Comparison of ENCODE assay signal across 8 cellular contexts in genomic region chr2:232502901-232503791, GRCh38. TPM values are rescaled to one million over a fixed set of nuclear protein-coding genes. Genes with fewer than 3 reads are reported as not detected.
DNase-seq lines count a peak whose midpoint lies in the region; ATAC-seq, FAIRE-seq and TF ChIP-seq lines count a peak whose summit lies in the region.

No MANE protein-coding gene starts in this region.

- no peak overlapping the region for H3K4me3 Mint-ChIP-seq in activated naive CD8-positive, alpha-beta T cell treated with anti-CD3 and anti-CD28 coated beads, Interleukin-2, amount 10 ng/mL, durations not matched to agents 7 days and 5 days

- peaks cover 4% of the 10 kb centered on the region for H3K4me1 Mint-ChIP-seq in activated naive CD8-positive, alpha-beta T cell treated with anti-CD3 and anti-CD28 coated beads, Interleukin-2, amount 10 ng/mL, durations not matched to agents 7 days and 5 days

- no peak for FAIRE-seq in GM12891 (lab: Jason Lieb, UNC)

- H3K9me3 ChIP-seq in A673 (ENCODE audit: low read depth, low read length, poor library complexity, severe bottlenecking) = no peaks in the 10 kb centered on the region
- no peaks in the 10 kb centered on the region for H3K9me3 ChIP-seq in right atrium auricular region

- H3K4me3 ChIP-seq in A673 (ENCODE audit: low read depth, low read length, poor library complexity, severe bottlenecking) = peak overlapping the region; percentile 48
- peak overlapping the region; percentile 53 to 59 for H3K4me3 ChIP-seq in right atrium auricular region

- DNase-seq in A673 (ENCODE audit: low spot score) (peak; percentile 37), NCI-H69 (lab: John Stamatoyannopoulos, UW) (peak; percentile 82), right atrium auricular region (ENCODE audit: low spot score) (no peak), sciatic nerve (ENCODE audit: low spot score) (no peak), GM12891 (ENCODE audit: insufficient read length, low spot score) (no peak), Kasumi-1 (lab: John Stamatoyannopoulos, UW) (no peak)
- peak; percentile 55 for DNase-seq in activated naive CD8-positive, alpha-beta T cell treated with anti-CD3 and anti-CD28 coated beads, Interleukin-2, amount 10 ng/mL, durations not matched to agents 7 days and 5 days

- TF ChIP-seq POLR2A in GM12891 (IDR thresholded peaks at IDR 0.05; ENCODE audit: low read depth, low read length) = no peak

- CTCF ChIA-PET in A673 (lab: Charles Lee) = no interaction called here

- intact Hi-C loops in A673 (cut with micrococcal nuclease; ENCODE audit: unreplicated experiment) = no loop called here
- intact Hi-C loops in sciatic nerve (cut with DNase I) = no loop called here

- no peaks in the 10 kb centered on the region for H3K36me3 ChIP-seq in A673 (ENCODE audit: insufficient read depth, low read length, poor library complexity, severe bottlenecking)
- no peaks in the 10 kb centered on the region for H3K36me3 ChIP-seq in right atrium auricular region

- no TSS peak for BruUV-seq in A673 (replicated peaks; lab: Mats Ljungman, UMichigan)

- peaks cover 8% of the 10 kb centered on the region for H3K4me1 ChIP-seq in A673 (ENCODE audit: insufficient read depth, low read length, poor library complexity, severe bottlenecking)
- H3K4me1 ChIP-seq in right atrium auricular region = peaks cover 0 to 23% of the 10 kb centered on the region in 2 donors

- H3K36me3 Mint-ChIP-seq in activated naive CD8-positive, alpha-beta T cell treated with anti-CD3 and anti-CD28 coated beads, Interleukin-2, amount 10 ng/mL, durations not matched to agents 7 days and 5 days = no peaks in the 10 kb centered on the region

- no peak overlapping the region for H3K27ac Mint-ChIP-seq in activated naive CD8-positive, alpha-beta T cell treated with anti-CD3 and anti-CD28 coated beads, Interleukin-2, amount 10 ng/mL, durations not matched to agents 7 days and 5 days

- H3K9me3 Mint-ChIP-seq in activated naive CD8-positive, alpha-beta T cell treated with anti-CD3 and anti-CD28 coated beads, Interleukin-2, amount 10 ng/mL, durations not matched to agents 7 days and 5 days = no peaks in the 10 kb centered on the region

- peaks cover 36% of the 10 kb centered on the region for H3K27me3 Mint-ChIP-seq in activated naive CD8-positive, alpha-beta T cell treated with anti-CD3 and anti-CD28 coated beads, Interleukin-2, amount 10 ng/mL, durations not matched to agents 7 days and 5 days

- ATAC-seq in activated naive CD8-positive, alpha-beta T cell treated with anti-CD3 and anti-CD28 coated beads, Interleukin-2, amount 10 ng/mL, durations not matched to agents 7 days and 5 days (ENCODE audit: low read depth) = peak; percentile 49
- ATAC-seq in sciatic nerve = peak; percentile 50
- no peak for ATAC-seq in HG03280 (IDR thresholded peaks at IDR 0.05; ENCODE audit: unreplicated experiment)

- H3K27me3 ChIP-seq in A673 (replicated peaks; ENCODE audit: insufficient read depth, low read depth, low read length, poor library complexity) = peaks cover 16% of the 10 kb centered on the region
- H3K27me3 ChIP-seq in right atrium auricular region = no peaks in the 10 kb centered on the region

- no peak for TF ChIP-seq CTCF in A673 (conservative IDR thresholded peaks at IDR 0.05; ENCODE audit: low read depth, low read length)
- no peak for TF ChIP-seq CTCF in right atrium auricular region (IDR thresholded peaks at IDR 0.05)

- H3K27ac ChIP-seq in A673 (ENCODE audit: low read depth, low read length, poor library complexity, severe bottlenecking) = no peak overlapping the region
- H3K27ac ChIP-seq in right atrium auricular region = peak overlapping the region; percentile 35 to 53

- POLR2A ChIA-PET in A673 (lab: Charles Lee; ENCODE audit: low non-redundant PET) = no interaction called here
- POLR2A ChIA-PET in activated naive CD8-positive, alpha-beta T cell treated with anti-CD3 and anti-CD28 coated beads, Interleukin-2, amount 10 ng/mL, durations not matched to agents 7 days and 5 days (lab: Charles Lee) = no interaction called here

TF ChIP-seq in GM12891, 5 proteins besides CTCF, POLR2A, EP300 and RAD21:
- no peak for TF ChIP-seq POLR2AphosphoS5 (IDR thresholded peaks at IDR 0.05; ENCODE audit: low read depth, low read length)
- no peak for TF ChIP-seq POU2F2 (IDR thresholded peaks at IDR 0.05; ENCODE audit: low read depth, low read length)
- no peak for TF ChIP-seq SPI1 (IDR thresholded peaks at IDR 0.05; ENCODE audit: low read depth, low read length)
- no peak for TF ChIP-seq PAX5 (IDR thresholded peaks at IDR 0.05; ENCODE audit: insufficient read depth, low read length, severe bottlenecking)
- TF ChIP-seq TAF1 (IDR thresholded peaks at IDR 0.05; ENCODE audit: low read depth, low read length) = no peak

RNA-seq across cellular contexts. Expression of gene ECEL1, which starts 15.5 kb away (rescaled TPM):
- 0.19 and 0.52 TPM in 2 replicates for total RNA-seq in A673 (2021)
- total RNA-seq in activated naive CD8-positive, alpha-beta T cell treated with anti-CD3 and anti-CD28 coated beads, Interleukin-2, amount 10 ng/mL, durations not matched to agents 7 days and 5 days = not detected
- total RNA-seq in right atrium auricular region = not detected
- total RNA-seq in sciatic nerve = 0.18 TPM
- not detected for polyA plus RNA-seq in GM12891 (2012; ENCODE audit: low read depth, missing spikeins)

RNA-seq across cellular contexts. Expression of gene PRSS56, which starts 17.0 kb away (rescaled TPM):
- total RNA-seq in A673 (2021) (not detected in 2 replicates), right atrium auricular region (under 1 TPM in 1 of 2 donors, not detected in 1; 0.20 TPM), sciatic nerve (not detected)
- not detected for total RNA-seq in activated naive CD8-positive, alpha-beta T cell treated with anti-CD3 and anti-CD28 coated beads, Interleukin-2, amount 10 ng/mL, durations not matched to agents 7 days and 5 days
- not detected for polyA plus RNA-seq in GM12891 (2012; ENCODE audit: low read depth, missing spikeins)

RNA-seq across cellular contexts. Expression of gene CHRND, which starts 22.8 kb away (rescaled TPM):
- total RNA-seq in A673 (2021) (not detected in 2 replicates), right atrium auricular region (under 1 TPM in 1 of 2 donors, not detected in 1; 0.19 TPM), sciatic nerve (not detected)
- not detected for total RNA-seq in activated naive CD8-positive, alpha-beta T cell treated with anti-CD3 and anti-CD28 coated beads, Interleukin-2, amount 10 ng/mL, durations not matched to agents 7 days and 5 days
- not detected for polyA plus RNA-seq in GM12891 (2012; ENCODE audit: low read depth, missing spikeins)

RNA-seq across cellular contexts. Expression of gene CHRNG, which starts 36.3 kb away (rescaled TPM):
- not detected in 2 replicates for total RNA-seq in A673 (2021)
- not detected for total RNA-seq in activated naive CD8-positive, alpha-beta T cell treated with anti-CD3 and anti-CD28 coated beads, Interleukin-2, amount 10 ng/mL, durations not matched to agents 7 days and 5 days
- not detected for total RNA-seq in right atrium auricular region
- total RNA-seq in sciatic nerve = not detected
- not detected for polyA plus RNA-seq in GM12891 (2012; ENCODE audit: low read depth, missing spikeins)

RNA-seq across cellular contexts. Expression of gene ALPI, which starts 47.2 kb away (rescaled TPM):
- total RNA-seq in A673 (2021) = not detected in 2 replicates
- total RNA-seq in activated naive CD8-positive, alpha-beta T cell treated with anti-CD3 and anti-CD28 coated beads, Interleukin-2, amount 10 ng/mL, durations not matched to agents 7 days and 5 days = not detected
- not detected for total RNA-seq in right atrium auricular region
- not detected for total RNA-seq in sciatic nerve
- not detected for polyA plus RNA-seq in GM12891 (2012; ENCODE audit: low read depth, missing spikeins)

Comparison
In these comparisons a context has a peak if more than half of its experiments do, and no peak if none do; other contexts are left out.
1. DNase-seq: peak in A673 (single experiment), NCI-H69 (single experiment) and activated naive CD8-positive, alpha-beta T cell treated with anti-CD3 and anti-CD28 coated beads, Interleukin-2, amount 10 ng/mL, durations not matched to agents 7 days and 5 days (single experiment); none in right atrium auricular region (single experiment), sciatic nerve (single experiment), GM12891 (single experiment) and Kasumi-1 (0 of 2).